ENCODE assay signal across 8 cellular contexts in the genomic region with DNA sequence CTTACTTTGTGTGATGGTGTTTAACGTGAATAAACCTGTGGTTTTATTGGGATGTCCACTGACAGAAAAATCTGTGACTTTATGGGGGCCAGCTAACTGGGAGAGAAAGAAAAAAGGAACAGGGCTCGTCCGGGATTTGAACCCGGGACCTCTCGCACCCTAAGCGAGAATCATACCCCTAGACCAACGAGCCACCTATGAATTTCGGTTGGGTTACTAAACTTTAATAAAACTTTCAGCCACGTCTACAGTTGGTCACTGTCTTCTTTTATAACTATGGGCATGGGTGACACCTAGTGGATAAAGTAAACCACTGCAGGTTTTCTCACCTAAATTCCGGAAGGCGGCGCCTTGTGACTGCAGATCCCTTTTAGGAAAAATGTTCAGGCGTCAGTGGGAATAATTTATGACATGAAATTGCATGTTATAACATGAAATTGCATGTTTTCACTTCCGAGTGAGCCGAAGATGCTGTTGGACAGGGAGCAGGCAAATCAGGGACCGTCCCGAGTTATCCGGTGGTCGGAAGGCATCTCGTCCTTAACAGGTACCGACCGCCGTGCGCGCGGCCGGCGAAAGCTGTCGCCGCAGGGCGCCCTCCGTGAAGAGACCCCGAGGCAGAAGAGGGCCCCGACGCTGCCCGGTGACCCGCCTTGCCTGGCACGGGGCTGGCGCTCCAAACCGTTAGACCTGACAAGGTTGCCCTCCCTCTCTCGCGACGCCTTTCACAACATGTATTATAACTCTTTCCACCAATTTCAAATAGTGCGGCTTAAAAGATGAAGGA. TPM values are rescaled to one million over a fixed set of nuclear protein-coding genes. Genes with fewer than 3 reads are reported as not detected.
DNase-seq lines count a peak whose midpoint lies in the region; ATAC-seq and TF ChIP-seq lines count a peak whose summit lies in the region.

No MANE protein-coding gene starts in this region.

- no peaks in the 10 kb centered on the region for H3K36me3 ChIP-seq in SK-N-SH (replicated peaks in 1 of 2; ENCODE audit: control insufficient read depth in 1 of 2, insufficient read depth in 2 of 2, low read length in 1 of 2)
- no peaks in the 10 kb centered on the region for H3K36me3 ChIP-seq in right atrium auricular region

- H3K79me2 ChIP-seq in SK-N-SH (ENCODE audit: insufficient read depth): no peaks in the 10 kb centered on the region

- H3K27ac ChIP-seq in SK-N-SH (ENCODE audit: low read depth in 2 of 2, low read length in 1 of 2): no peak overlapping the region
- H3K27ac ChIP-seq in angular gyrus (ENCODE audit: low read depth, low read length): peak overlapping the region; percentile 56
- peak overlapping the region; percentile 79 to 82 for H3K27ac ChIP-seq in right atrium auricular region

- peak overlapping the region; percentile 82 to 96 for H3K4me3 ChIP-seq in SK-N-SH (ENCODE audit: low read depth in 2 of 2, low read length in 1 of 2)
- peak overlapping the region; percentile 86 to 92 for H3K4me3 ChIP-seq in right atrium auricular region

- H3K27me3 ChIP-seq in SK-N-SH (ENCODE audit: insufficient read depth) (no peaks in the 10 kb centered on the region), right atrium auricular region (no peaks in the 10 kb centered on the region)

- H3K4me1 ChIP-seq in SK-N-SH (ENCODE audit: control insufficient read depth in 1 of 2, insufficient read depth in 2 of 2, low read depth in 1 of 2, low read length in 1 of 2) (no peaks in the 10 kb centered on the region; a peak in 2 of 4 replicates), right atrium auricular region (peaks cover 0 to 18% of the 10 kb centered on the region in 2 donors)

- no peaks in the 10 kb centered on the region for H3K9me3 ChIP-seq in SK-N-SH
- no peaks in the 10 kb centered on the region for H3K9me3 ChIP-seq in right atrium auricular region

- CTCF ChIA-PET in SK-N-SH (lab: Yijun Ruan, JAX): interaction anchor here (0.6 to 4.9 kb wide), 40 partner anchors 7 to 323 kb away, joined by 3 to 70 read pairs (median 4); a partner anchor contains a TSS

- POLR2A ChIA-PET in SK-N-SH (lab: Yijun Ruan, JAX): no interaction called here

- under 1% methylated on average over 43 of the region's 44 CpGs for WGBS in SK-N-SH (ENCODE audit: low lambda C conversion rate)

- H4K20me1 ChIP-seq in SK-N-SH (ENCODE audit: insufficient read depth): peaks cover 6% of the 10 kb centered on the region

- ATAC-seq in GM19395 (IDR thresholded peaks at IDR 0.05; ENCODE audit: unreplicated experiment) (peak; percentile 21), HG02884 (IDR thresholded peaks at IDR 0.05; ENCODE audit: unreplicated experiment) (no peak)

- TF ChIP-seq CTCF in AG09319 (IDR thresholded peaks at IDR 0.05; ENCODE audit: low read depth, low read length) (peak; percentile 97), SK-N-SH (IDR thresholded peaks at IDR 0.05) (peak; percentile 97), right atrium auricular region (IDR thresholded peaks at IDR 0.05) (peak; percentile 87 to 95)

- peak overlapping the region; percentile 73 for H3K4me2 ChIP-seq in SK-N-SH

- peak; percentile 93 for TF ChIP-seq RAD21 in SK-N-SH (IDR thresholded peaks at IDR 0.05; ENCODE audit: low read length)

- peak overlapping the region; percentile 63 for H2AFZ ChIP-seq in SK-N-SH (ENCODE audit: low read depth)

- H3F3A ChIP-seq in SK-N-SH (replicated peaks; ENCODE audit: insufficient read depth): peaks cover 29% of the 10 kb centered on the region

- TF ChIP-seq EP300 in SK-N-SH (IDR thresholded peaks at IDR 0.05; ENCODE audit: borderline replicate concordance in 1 of 2, low read depth in 1 of 2, low read length in 1 of 2): no peak

- no peaks in the 10 kb centered on the region for H3K9me2 ChIP-seq in SK-N-SH

- peak overlapping the region; percentile 46; the same call in 1 of the 2 replicates for H3K9ac ChIP-seq in SK-N-SH

- DNase-seq in AG09319 (ENCODE audit: extremely low read depth, low read depth) (peak; percentile 74), NCI-H1105 treated with DMSO at 0.1 percent for 48 hours (lab: John Stamatoyannopoulos, UW) (peak; percentile 91), SK-N-SH (peak; percentile 75), right atrium auricular region (ENCODE audit: low spot score) (peak; percentile 91), pons (ENCODE audit: low spot score) (peak; percentile 96)

TF ChIP-seq in SK-N-SH, 30 proteins besides CTCF, POLR2A, EP300 and RAD21:
- TF ChIP-seq, protein P1, sequence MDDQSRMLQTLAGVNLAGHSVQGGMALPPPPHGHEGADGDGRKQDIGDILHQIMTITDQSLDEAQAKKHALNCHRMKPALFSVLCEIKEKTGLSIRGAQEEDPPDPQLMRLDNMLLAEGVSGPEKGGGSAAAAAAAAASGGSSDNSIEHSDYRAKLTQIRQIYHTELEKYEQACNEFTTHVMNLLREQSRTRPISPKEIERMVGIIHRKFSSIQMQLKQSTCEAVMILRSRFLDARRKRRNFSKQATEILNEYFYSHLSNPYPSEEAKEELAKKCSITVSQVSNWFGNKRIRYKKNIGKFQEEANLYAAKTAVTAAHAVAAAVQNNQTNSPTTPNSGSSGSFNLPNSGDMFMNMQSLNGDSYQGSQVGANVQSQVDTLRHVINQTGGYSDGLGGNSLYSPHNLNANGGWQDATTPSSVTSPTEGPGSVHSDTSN (IDR thresholded peaks at IDR 0.05): 0 out of 2 replicates have a peak, but pooled peaks have one; percentile 19
- no peak for TF ChIP-seq FOXJ3 (CRISPR knock-in tag; IDR thresholded peaks at IDR 0.05)
- no peak for TF ChIP-seq EZH2phosphoT487 (IDR thresholded peaks at IDR 0.05; ENCODE audit: borderline replicate concordance, low read depth)
- peak; percentile 68; the same call in 1 of the 2 replicates for TF ChIP-seq TEAD4 (IDR thresholded peaks at IDR 0.05; ENCODE audit: borderline replicate concordance, insufficient read depth)
- TF ChIP-seq RXRA (IDR thresholded peaks at IDR 0.05; ENCODE audit: borderline replicate concordance, low read depth): peak; percentile 37; the same call in 1 of the 2 replicates
- peak; percentile 69 for TF ChIP-seq SMC3 (IDR thresholded peaks at IDR 0.05; ENCODE audit: low read depth, low read length)
- TF ChIP-seq, protein P2, sequence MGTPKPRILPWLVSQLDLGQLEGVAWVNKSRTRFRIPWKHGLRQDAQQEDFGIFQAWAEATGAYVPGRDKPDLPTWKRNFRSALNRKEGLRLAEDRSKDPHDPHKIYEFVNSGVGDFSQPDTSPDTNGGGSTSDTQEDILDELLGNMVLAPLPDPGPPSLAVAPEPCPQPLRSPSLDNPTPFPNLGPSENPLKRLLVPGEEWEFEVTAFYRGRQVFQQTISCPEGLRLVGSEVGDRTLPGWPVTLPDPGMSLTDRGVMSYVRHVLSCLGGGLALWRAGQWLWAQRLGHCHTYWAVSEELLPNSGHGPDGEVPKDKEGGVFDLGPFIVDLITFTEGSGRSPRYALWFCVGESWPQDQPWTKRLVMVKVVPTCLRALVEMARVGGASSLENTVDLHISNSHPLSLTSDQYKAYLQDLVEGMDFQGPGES (IDR thresholded peaks at IDR 0.05; ENCODE audit: low read depth, low read length): no peak
- TF ChIP-seq MXI1 (IDR thresholded peaks at IDR 0.05; ENCODE audit: low read depth, low read length): peak; percentile 60; the same call in 1 of the 2 replicates
- TF ChIP-seq, protein P3, sequence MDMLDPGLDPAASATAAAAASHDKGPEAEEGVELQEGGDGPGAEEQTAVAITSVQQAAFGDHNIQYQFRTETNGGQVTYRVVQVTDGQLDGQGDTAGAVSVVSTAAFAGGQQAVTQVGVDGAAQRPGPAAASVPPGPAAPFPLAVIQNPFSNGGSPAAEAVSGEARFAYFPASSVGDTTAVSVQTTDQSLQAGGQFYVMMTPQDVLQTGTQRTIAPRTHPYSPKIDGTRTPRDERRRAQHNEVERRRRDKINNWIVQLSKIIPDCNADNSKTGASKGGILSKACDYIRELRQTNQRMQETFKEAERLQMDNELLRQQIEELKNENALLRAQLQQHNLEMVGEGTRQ (IDR thresholded peaks at IDR 0.05; ENCODE audit: borderline replicate concordance, low read depth, low read length): no peak
- peak; percentile 50 for TF ChIP-seq RCOR1 (IDR thresholded peaks at IDR 0.05; ENCODE audit: low read length)
- no peak for TF ChIP-seq SIN3A (IDR thresholded peaks at IDR 0.05; ENCODE audit: borderline replicate concordance, low read depth, low read length)
- TF ChIP-seq FOSL2 (IDR thresholded peaks at IDR 0.05; ENCODE audit: borderline replicate concordance, low read depth): peak; percentile 63; the same call in 1 of the 2 replicates
- no peak for TF ChIP-seq RFX5 (IDR thresholded peaks at IDR 0.05; ENCODE audit: low read length)

RNA-seq across cellular contexts. Expression of a gene that starts 18.2 kb away (rescaled TPM):
- not detected in 2 replicates for polyA plus RNA-seq in SK-N-SH (2012; rRNA removed)
- polyA plus RNA-seq in SK-N-SH (2012; cell fraction: cytosol; rRNA removed): not detected in 2 replicates
- polyA plus RNA-seq in SK-N-SH (2012; cell fraction: nucleus; rRNA removed): not detected in 2 replicates
- not detected for total RNA-seq in right atrium auricular region

RNA-seq across cellular contexts. Expression of a gene that starts 21.6 kb away (rescaled TPM):
- not detected in 2 replicates for polyA plus RNA-seq in SK-N-SH (2012; rRNA removed)
- polyA plus RNA-seq in SK-N-SH (2012; cell fraction: cytosol; rRNA removed): not detected in 2 replicates
- not detected in 2 replicates for polyA plus RNA-seq in SK-N-SH (2012; cell fraction: nucleus; rRNA removed)
- not detected for total RNA-seq in right atrium auricular region

RNA-seq across cellular contexts. Expression of a gene that starts 32.1 kb away (rescaled TPM):
- polyA plus RNA-seq in SK-N-SH (2012; rRNA removed): not detected in 2 replicates
- polyA plus RNA-seq in SK-N-SH (2012; cell fraction: cytosol; rRNA removed): not detected in 2 replicates
- not detected in 2 replicates for polyA plus RNA-seq in SK-N-SH (2012; cell fraction: nucleus; rRNA removed)
- not detected for total RNA-seq in right atrium auricular region

RNA-seq across cellular contexts. Expression of a gene that starts 48.6 kb away (rescaled TPM):
- not detected in 2 replicates for polyA plus RNA-seq in SK-N-SH (2012; rRNA removed)
- polyA plus RNA-seq in SK-N-SH (2012; cell fraction: cytosol; rRNA removed): not detected in 2 replicates
- polyA plus RNA-seq in SK-N-SH (2012; cell fraction: nucleus; rRNA removed): not detected in 2 replicates
- not detected for total RNA-seq in right atrium auricular region

Comparison
In these comparisons a context has a peak if more than half of its experiments do, and no peak if none do; other contexts are left out.
1. H3K27ac ChIP-seq: peak in angular gyrus (single experiment) and right atrium auricular region (2 of 2); none in SK-N-SH (0 of 2).
2. Peak in every context shown above with its lines, with median percentiles within 50 percentile points of each other: DNase-seq and CTCF ChIP-seq.